21 cellular contexts compared by ENCODE assay signal in the genomic region with DNA sequence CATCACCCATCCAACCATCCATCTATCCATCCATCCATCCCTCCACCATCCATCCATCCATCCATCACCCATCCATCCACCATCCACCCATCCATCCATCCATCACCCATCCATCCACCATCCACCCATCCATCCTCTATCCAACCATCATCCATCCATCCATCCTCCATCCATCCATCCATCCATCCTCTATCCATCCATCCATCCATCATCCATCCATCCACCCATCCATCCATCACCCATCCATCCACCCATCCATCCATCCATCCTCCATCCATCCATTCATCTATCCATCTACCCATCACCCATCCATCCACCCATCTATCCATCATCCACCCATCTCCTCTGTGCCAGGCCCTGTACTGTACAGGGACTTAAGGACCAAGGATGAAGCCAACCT.
"Had no signal": no experiment of that assay in that cellular context is flagged by ENCODE, and none has a peak within 500 bp of the region (broad histone marks: within the 10 kb centered on the region; RNA-seq: fewer than 3 reads in every experiment).

No MANE protein-coding gene starts in this region.

- H3K9me3 ChIP-seq: SJSA1 had no signal

- H3K4me3 ChIP-seq: SJSA1, SK-N-MC had no signal

- H3K36me3 ChIP-seq: SJSA1 had no signal

- H3K27me3 ChIP-seq: SJSA1 had no signal

- DNase-seq: MV-4-11, NCI-H1048, NCI-H1105, NCI-H1417, NCI-H1436 treated with DMSO at 0.1 percent for 48 hours, NCI-H1694, NCI-H187 treated with DMSO at 0.1 percent for 48 hours, NCI-H2029 treated with DMSO at 0.1 percent for 48 hours, NCI-H2171, NCI-H226, NCI-H446, NCI-H510A, NCI-H524 treated with DMSO at 0.1 percent for 48 hours, NCI-H69, NCI-H774, Right ventricle myocardium superior, RPMI8226, SIG-M5 had no signal

- FAIRE-seq: RCC 7860 had no signal

- H3K27ac ChIP-seq: SJSA1, SK-N-MC had no signal

- H3K4me1 ChIP-seq: SJSA1 had no signal
